In genomic region chr6:99114769-99115406, GRCh38 we compare ENCODE assay signal across 17 cellular contexts.
"Had no signal": no experiment of that assay in that cellular context is flagged by ENCODE, and none has a peak within 500 bp of the region (broad histone marks: within the 10 kb centered on the region; RNA-seq: fewer than 3 reads in every experiment).

No MANE protein-coding gene starts in this region.

- DNase-seq: activated CD4-positive, alpha-beta T cell treated with anti-CD3 and anti-CD28 coated beads for 48 hours; activated CD8-positive, alpha-beta memory T cell treated with anti-CD3 and anti-CD28 coated beads for 24 hours; caudate nucleus; effector CD4-positive, alpha-beta T cell; foreskin keratinocyte; mesenchymal stem cell; occipital lobe; psoas muscle; stimulated activated CD4-positive, alpha-beta T cell treated with anti-CD3 and anti-CD28 coated beads, Interleukin-2, amount 100 ng/mL, for 24 hours; stimulated activated naive CD4-positive, alpha-beta T cell; upper lobe of left lung had no signal

- H3K9me3 ChIP-seq: psoas muscle, suprapubic skin, upper lobe of left lung had no signal

- H3K4me1 Mint-ChIP-seq: nephron had no signal

- H3K27ac ChIP-seq: coronary artery, foreskin keratinocyte, psoas muscle, suprapubic skin, upper lobe of left lung had no signal

- H3K4me3 ChIP-seq: coronary artery, psoas muscle, suprapubic skin, upper lobe of left lung had no signal

- H3K27me3 ChIP-seq: upper lobe of left lung had no signal

- H3K4me1 ChIP-seq: foreskin keratinocyte, psoas muscle, suprapubic skin, upper lobe of left lung had no signal

- FAIRE-seq: endothelial cell of umbilical vein had no signal

- ATAC-seq: foreskin keratinocyte, psoas muscle, sciatic nerve had no signal

- H3K4me3 Mint-ChIP-seq: nephron; T-helper 1 cell treated with Interleukin-12 subunit alpha and Interleukin-12 subunit beta and Interleukin-4 antibody, amounts not matched to agents 30 μg/mL and 1 μg/mL, for 36 hours had no signal

- H3K9me3 Mint-ChIP-seq: nephron; T-helper 1 cell treated with Interleukin-12 subunit alpha and Interleukin-12 subunit beta and Interleukin-4 antibody, amounts not matched to agents 30 μg/mL and 1 μg/mL, for 36 hours had no signal

- H3K27ac Mint-ChIP-seq: nephron; T-helper 1 cell treated with Interleukin-12 subunit alpha and Interleukin-12 subunit beta and Interleukin-4 antibody, amounts not matched to agents 30 μg/mL and 1 μg/mL, for 36 hours had no signal

- H3K36me3 ChIP-seq: suprapubic skin, upper lobe of left lung had no signal
